1 cellular context compared by ENCODE assay signal in the genomic region with DNA sequence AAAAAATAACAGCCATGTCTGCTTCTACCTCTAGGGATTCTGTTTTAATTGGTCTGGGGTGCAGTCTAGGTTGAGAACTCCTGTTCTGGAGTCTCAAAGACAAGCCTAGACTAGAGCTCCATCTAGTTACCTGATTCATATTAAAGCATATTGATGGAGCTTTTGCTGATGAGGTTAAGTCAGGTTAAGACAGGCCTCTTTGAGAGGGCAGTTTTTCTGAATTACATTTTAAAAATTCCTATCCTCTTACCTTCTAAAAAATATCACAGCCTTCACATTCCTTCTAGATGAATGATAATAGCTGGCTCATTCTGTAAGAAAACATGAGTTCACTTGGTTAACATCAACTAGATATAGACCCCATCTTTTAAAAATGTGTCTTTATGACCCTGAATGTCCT.
TF ChIP-seq lines count a peak whose summit lies in the region.

No MANE protein-coding gene starts in this region.

TF ChIP-seq in SK-N-SH treated with all-trans-retinoic acid at 6 μM for 48 hours, 23 proteins besides CTCF, POLR2A, EP300 and RAD21 (continued from another document):
- TF ChIP-seq, protein P1, sequence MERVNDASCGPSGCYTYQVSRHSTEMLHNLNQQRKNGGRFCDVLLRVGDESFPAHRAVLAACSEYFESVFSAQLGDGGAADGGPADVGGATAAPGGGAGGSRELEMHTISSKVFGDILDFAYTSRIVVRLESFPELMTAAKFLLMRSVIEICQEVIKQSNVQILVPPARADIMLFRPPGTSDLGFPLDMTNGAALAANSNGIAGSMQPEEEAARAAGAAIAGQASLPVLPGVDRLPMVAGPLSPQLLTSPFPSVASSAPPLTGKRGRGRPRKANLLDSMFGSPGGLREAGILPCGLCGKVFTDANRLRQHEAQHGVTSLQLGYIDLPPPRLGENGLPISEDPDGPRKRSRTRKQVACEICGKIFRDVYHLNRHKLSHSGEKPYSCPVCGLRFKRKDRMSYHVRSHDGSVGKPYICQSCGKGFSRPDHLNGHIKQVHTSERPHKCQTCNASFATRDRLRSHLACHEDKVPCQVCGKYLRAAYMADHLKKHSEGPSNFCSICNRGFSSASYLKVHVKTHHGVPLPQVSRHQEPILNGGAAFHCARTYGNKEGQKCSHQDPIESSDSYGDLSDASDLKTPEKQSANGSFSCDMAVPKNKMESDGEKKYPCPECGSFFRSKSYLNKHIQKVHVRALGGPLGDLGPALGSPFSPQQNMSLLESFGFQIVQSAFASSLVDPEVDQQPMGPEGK (CRISPR knock-in tag; IDR thresholded peaks at IDR 0.05; ENCODE audit: borderline replicate concordance), result no peak
- no peak for TF ChIP-seq ESRRG (CRISPR knock-in tag; IDR thresholded peaks at IDR 0.05)
- no peak for TF ChIP-seq ISL1 (CRISPR knock-in tag; IDR thresholded peaks at IDR 0.05)
- no peak for TF ChIP-seq PPARA (CRISPR knock-in tag; IDR thresholded peaks at IDR 0.05; ENCODE audit: borderline replicate concordance)
- TF ChIP-seq ZNF565 (CRISPR knock-in tag; conservative IDR thresholded peaks at IDR 0.05; ENCODE audit: low read depth), result no peak
- TF ChIP-seq SNAI2 (CRISPR knock-in tag; IDR thresholded peaks at IDR 0.05), result no peak
- no peak for TF ChIP-seq TOX (CRISPR knock-in tag; IDR thresholded peaks at IDR 0.05; ENCODE audit: borderline replicate concordance)
- TF ChIP-seq, protein P2, sequence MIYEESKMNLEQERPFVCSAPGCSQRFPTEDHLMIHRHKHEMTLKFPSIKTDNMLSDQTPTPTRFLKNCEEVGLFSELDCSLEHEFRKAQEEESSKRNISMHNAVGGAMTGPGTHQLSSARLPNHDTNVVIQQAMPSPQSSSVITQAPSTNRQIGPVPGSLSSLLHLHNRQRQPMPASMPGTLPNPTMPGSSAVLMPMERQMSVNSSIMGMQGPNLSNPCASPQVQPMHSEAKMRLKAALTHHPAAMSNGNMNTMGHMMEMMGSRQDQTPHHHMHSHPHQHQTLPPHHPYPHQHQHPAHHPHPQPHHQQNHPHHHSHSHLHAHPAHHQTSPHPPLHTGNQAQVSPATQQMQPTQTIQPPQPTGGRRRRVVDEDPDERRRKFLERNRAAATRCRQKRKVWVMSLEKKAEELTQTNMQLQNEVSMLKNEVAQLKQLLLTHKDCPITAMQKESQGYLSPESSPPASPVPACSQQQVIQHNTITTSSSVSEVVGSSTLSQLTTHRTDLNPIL (CRISPR knock-in tag; IDR thresholded peaks at IDR 0.05; ENCODE audit: low read depth), result no peak
- TF ChIP-seq RARB (CRISPR knock-in tag; IDR thresholded peaks at IDR 0.05), result no peak
- TF ChIP-seq ZNF70 (CRISPR knock-in tag; IDR thresholded peaks at IDR 0.05), result no peak
- TF ChIP-seq CSDC2 (CRISPR knock-in tag; IDR thresholded peaks at IDR 0.05), result no peak
- TF ChIP-seq BACH2 (CRISPR knock-in tag; IDR thresholded peaks at IDR 0.05; ENCODE audit: borderline replicate concordance), result no peak
- TF ChIP-seq ZC3H10 (CRISPR knock-in tag; IDR thresholded peaks at IDR 0.05), result no peak
